ENCODE assay signal across 6 cellular contexts in the genomic region with DNA sequence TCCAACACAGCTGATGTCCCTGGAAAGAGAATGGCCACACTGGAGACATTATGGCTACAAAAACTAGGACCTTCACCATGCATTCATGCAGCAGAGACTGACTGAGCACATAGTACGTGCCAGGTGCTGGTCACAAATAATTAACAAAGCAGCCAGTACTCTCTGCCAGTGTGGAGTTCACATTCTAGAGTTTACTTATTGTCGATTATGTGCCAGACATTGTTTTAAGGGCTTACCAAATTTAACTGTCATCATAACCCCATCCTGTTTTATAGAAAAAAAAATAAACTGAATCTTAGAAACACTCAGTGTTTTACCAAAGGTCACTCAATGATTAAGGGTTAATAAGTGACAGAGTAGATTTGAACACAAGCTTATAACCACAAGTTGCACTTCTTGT.
"Had no signal": no experiment of that assay in that cellular context is flagged by ENCODE, and none has a peak within 500 bp of the region (broad histone marks: within the 10 kb centered on the region; RNA-seq: fewer than 3 reads in every experiment).

No MANE protein-coding gene starts in this region.

- DNase-seq: GM23248, GOT3, H7, KBM-7 had no signal

- ATAC-seq: HCT116, HepG2 had no signal

- FAIRE-seq: HepG2 had no signal
